Comparison of ENCODE assay signal across 20 cellular contexts in genomic region chr6:43078651-43079050, GRCh38. TPM values are rescaled to one million over a fixed set of nuclear protein-coding genes. Genes with fewer than 3 reads are reported as not detected.
A peak's percentile ranks its signal among the peaks of the same experiment; 100 is the strongest.
DNase-seq lines count a peak whose midpoint lies in the region; ATAC-seq and TF ChIP-seq lines count a peak whose summit lies in the region.
"Had no signal": no experiment of that assay in that cellular context is flagged by ENCODE, and none has a peak within 500 bp of the region (broad histone marks: within the 10 kb centered on the region; RNA-seq: fewer than 3 reads in every experiment).

No MANE protein-coding gene starts in this region.

- no peak for ATAC-seq in Panc1
- ATAC-seq: activated T-cell treated with anti-CD3 and anti-CD28 coated beads, Interleukin-2, amount 50 U/mL, for 72 hours; GM12878; heart right ventricle had no signal

- no peak overlapping the region for H2BK5ac ChIP-seq in trophoblast cell (ENCODE audit: low read depth, low read length, poor library complexity)

- H3K4ac ChIP-seq in trophoblast cell (ENCODE audit: low read depth, low read length) = peak overlapping the region; percentile 99

- DNase-seq in EH (ENCODE audit: low read depth) (peak; percentile 97), Panc1 (ENCODE audit: low read depth, low spot score) (no peak), fibroblast of villous mesenchyme (ENCODE audit: low read depth) (peak; percentile 87), trophoblast cell (no peak), ureter (ENCODE audit: low spot score) (no peak), NCI-H2227 treated with DMSO at 0.1 percent for 48 hours (lab: John Stamatoyannopoulos, UW) (no peak), NK-92 (lab: John Stamatoyannopoulos, UW; ENCODE audit: unreplicated experiment) (no peak), thyroid gland (no peak)
- DNase-seq: activated CD4-positive, alpha-beta T cell treated with anti-CD3 and anti-CD28 coated beads, Interleukin-2, amount 10 ng/mL, durations not matched to agents 7 days and 5 days; activated naive CD8-positive, alpha-beta T cell treated with anti-CD3 and anti-CD28 coated beads, Interleukin-2, amount 10 ng/mL, durations not matched to agents 7 days and 5 days; activated T-cell treated with anti-CD3 and anti-CD28 coated beads, Interleukin-2, amount 50 U/mL, for 72 hours; heart right ventricle; NCI-H1417; stimulated activated CD4-positive, alpha-beta T cell treated with anti-CD3 and anti-CD28 coated beads, Interleukin-4, amount 100 ng/mL, for 24 hours; T1000 had no signal

- TF ChIP-seq POLR2A in thyroid gland (IDR thresholded peaks at IDR 0.05) = no peak

- CTCF ChIA-PET in Panc1 (lab: Charles Lee) = no interaction called here

- H3K23ac ChIP-seq in trophoblast cell (ENCODE audit: low read length) = no peak overlapping the region

- H3K27me3 ChIP-seq in Panc1 (ENCODE audit: control insufficient read depth, insufficient read depth, low read length) = no peaks in the 10 kb centered on the region
- no peaks in the 10 kb centered on the region for H3K27me3 ChIP-seq in trophoblast cell (ENCODE audit: insufficient read depth, low read length)
- H3K27me3 ChIP-seq in thyroid gland = no peaks in the 10 kb centered on the region
- H3K27me3 ChIP-seq: BLaER1, right atrium auricular region had no signal

- H3K36me3 ChIP-seq in Panc1 (ENCODE audit: control insufficient read depth, insufficient read depth, low read length) = peaks cover 3% of the 10 kb centered on the region; the same call in 1 of the 2 replicates
- peaks cover 14 to 23% of the 10 kb centered on the region in 2 experiments for H3K36me3 ChIP-seq in trophoblast cell (ENCODE audit: control insufficient read depth in 1 of 2, insufficient read depth in 2 of 2, low read length in 2 of 2)
- H3K36me3 ChIP-seq in thyroid gland = peaks cover 0 to 1% of the 10 kb centered on the region in 2 donors
- H3K36me3 ChIP-seq: HAP-1 had no signal

- TF ChIP-seq CTCF in Panc1 (IDR thresholded peaks at IDR 0.05) (no peak), fibroblast of villous mesenchyme (IDR thresholded peaks at IDR 0.05; ENCODE audit: insufficient read depth, low read depth, low read length) (no peak), thyroid gland (IDR thresholded peaks at IDR 0.05) (no peak)

- H3K79me1 ChIP-seq in trophoblast cell (ENCODE audit: low read length) = peaks cover 19% of the 10 kb centered on the region

- no peak overlapping the region for H2AFZ ChIP-seq in trophoblast cell (ENCODE audit: insufficient read depth, low read length, poor library complexity)

- no peak overlapping the region for H4K12ac ChIP-seq in trophoblast cell (ENCODE audit: low read depth, low read length)

- intact Hi-C loops in Panc1 (cut with micrococcal nuclease; ENCODE audit: unreplicated experiment) (loop anchor here (5.0 kb wide), 1 partner anchor 64 kb away; no protein-coding TSS in a partner anchor), thyroid gland (cut with DNase I) (no loop called here)

- H3K14ac ChIP-seq in trophoblast cell (ENCODE audit: low read length) = no peak overlapping the region

- in situ Hi-C loops in Panc1 (cut with HindIII; ENCODE audit: low pct_unique_long_range_greater_than_20kb, low sequenced_read_pairs) = no loop called here

- H4K8ac ChIP-seq in trophoblast cell (ENCODE audit: low read depth, low read length) = no peak overlapping the region

- peak overlapping the region; percentile 90 to 91; a peak in 3 of 4 replicates for H3K4me3 ChIP-seq in Panc1 (ENCODE audit: low read depth in 2 of 2, low read length in 2 of 2)
- H3K4me3 ChIP-seq in fibroblast of villous mesenchyme (ENCODE audit: low read depth, low read length) = peak overlapping the region; percentile 93
- H3K4me3 ChIP-seq in trophoblast cell (ENCODE audit: low read depth, low read length) = no peak overlapping the region
- H3K4me3 ChIP-seq in thyroid gland (replicated peaks in 1 of 3) = no peak overlapping the region
- H3K4me3 ChIP-seq: GM12878, HAP-1, heart right ventricle, right atrium auricular region had no signal

- no peak overlapping the region for H2BK120ac ChIP-seq in trophoblast cell (ENCODE audit: insufficient read depth, low read length, poor library complexity)

- H3K9me3 ChIP-seq in Panc1 (ENCODE audit: control insufficient read depth, insufficient read depth, low read depth, low read length) (no peaks in the 10 kb centered on the region), trophoblast cell (ENCODE audit: insufficient read depth, low read depth, low read length) (peaks cover 2% of the 10 kb centered on the region), thyroid gland (no peaks in the 10 kb centered on the region)
- H3K9me3 ChIP-seq: BLaER1, HAP-1, heart right ventricle, right atrium auricular region had no signal

- no peak overlapping the region for H2AK5ac ChIP-seq in trophoblast cell (ENCODE audit: low read length)

- WGBS in trophoblast cell (ENCODE audit: extremely low coverage, insufficient coverage, insufficient read length) = no CpG with 5 or more reads among the region's 2 CpGs
- 81 to 92% methylated on average over 2 of the region's 2 CpGs for WGBS in thyroid gland, 2 donors

- H3K27ac ChIP-seq in Panc1 (ENCODE audit: low read length) (peak overlapping the region; percentile 91), trophoblast cell (ENCODE audit: low read depth, low read length) (peak overlapping the region; percentile 12), thyroid gland (no peak overlapping the region)
- H3K27ac ChIP-seq: BLaER1, epithelial cell of prostate, heart right ventricle, right atrium auricular region had no signal

- peak overlapping the region; percentile 91 for H3K4me2 ChIP-seq in trophoblast cell (ENCODE audit: low read length)

- TSS peak; percentile 79 for BruUV-seq in Panc1 (replicated peaks; lab: Mats Ljungman, UMichigan)

- no peak overlapping the region for H3K18ac ChIP-seq in trophoblast cell (ENCODE audit: low read length)

- H2BK12ac ChIP-seq in trophoblast cell (ENCODE audit: low read length) = no peak overlapping the region

- H3K4me1 ChIP-seq in Panc1 (ENCODE audit: control insufficient read depth, insufficient read depth, low read length) = peaks cover 50% of the 10 kb centered on the region
- peaks cover 22 to 38% of the 10 kb centered on the region in 2 experiments for H3K4me1 ChIP-seq in trophoblast cell (ENCODE audit: control insufficient read depth in 1 of 2, insufficient read depth in 2 of 2, low read length in 2 of 2)
- H3K4me1 ChIP-seq in thyroid gland = peaks cover 11 to 13% of the 10 kb centered on the region in 2 donors

- H3K9ac ChIP-seq in trophoblast cell (ENCODE audit: low read length) = peak overlapping the region; percentile 50

- H4K91ac ChIP-seq in trophoblast cell (ENCODE audit: low read depth, low read length) = no peak overlapping the region

- POLR2A ChIA-PET in Panc1 (lab: Charles Lee) = no interaction called here

- H3K79me2 ChIP-seq in trophoblast cell (ENCODE audit: control insufficient read depth, insufficient read depth, low read length, poor library complexity) = peaks cover 57% of the 10 kb centered on the region

RNA-seq across cellular contexts. Expression of gene PTK7, which starts 2.5 kb away (rescaled TPM):
- 240 TPM for total RNA-seq in Panc1 (2021; ENCODE audit: unreplicated experiment)
- polyA plus RNA-seq in Panc1 (2012; ENCODE audit: insufficient read length) = 281 TPM
- 191 and 199 TPM in 2 replicates for total RNA-seq in fibroblast of villous mesenchyme
- 188 and 193 TPM in 2 replicates for polyA plus RNA-seq in trophoblast cell (2013)
- total RNA-seq in ureter = 52.0 TPM
- total RNA-seq in thyroid gland = 10 to 100 TPM; 43.8 to 58.9 (median 55.0) TPM

RNA-seq across cellular contexts. Expression of gene KLC4, which starts 19.2 kb away (rescaled TPM):
- total RNA-seq in Panc1 (2021; ENCODE audit: unreplicated experiment) (22.6 TPM), fibroblast of villous mesenchyme (16.0 and 16.1 TPM in 2 replicates), ureter (23.8 TPM), thyroid gland (10 to 100 TPM; 23.4 to 41.0 (median 30.4) TPM)
- polyA plus RNA-seq in Panc1 (2012; ENCODE audit: insufficient read length) = 21.8 TPM
- polyA plus RNA-seq in trophoblast cell (2013) = 22.8 and 23.4 TPM in 2 replicates

RNA-seq across cellular contexts. Expression of gene MRPL2, which starts 19.4 kb away (rescaled TPM):
- total RNA-seq in Panc1 (2021; ENCODE audit: unreplicated experiment) (65.6 TPM), fibroblast of villous mesenchyme (20.7 and 23.8 TPM in 2 replicates), ureter (33.0 TPM), thyroid gland (10 to 100 TPM; 12.9 to 31.9 (median 17.7) TPM)
- polyA plus RNA-seq in Panc1 (2012; ENCODE audit: insufficient read length) = 99.3 TPM
- polyA plus RNA-seq in trophoblast cell (2013) = 47.4 and 49.7 TPM in 2 replicates

RNA-seq across cellular contexts. Expression of gene CUL7, which starts 25.0 kb away (rescaled TPM):
- 32.1 TPM for total RNA-seq in Panc1 (2021; ENCODE audit: unreplicated experiment)
- 30.5 TPM for polyA plus RNA-seq in Panc1 (2012; ENCODE audit: insufficient read length)
- total RNA-seq in fibroblast of villous mesenchyme = 46.1 and 54.8 TPM in 2 replicates
- polyA plus RNA-seq in trophoblast cell (2013) = 22.6 and 22.9 TPM in 2 replicates
- 28.8 TPM for total RNA-seq in ureter
- 10 to 100 TPM; 20.7 to 39.6 (median 28.6) TPM for total RNA-seq in thyroid gland

RNA-seq across cellular contexts. Expression of gene RRP36, which starts 57.2 kb away (rescaled TPM):
- 106 TPM for total RNA-seq in Panc1 (2021; ENCODE audit: unreplicated experiment)
- polyA plus RNA-seq in Panc1 (2012; ENCODE audit: insufficient read length) = 80.3 TPM
- total RNA-seq in fibroblast of villous mesenchyme = 114 and 125 TPM in 2 replicates
- polyA plus RNA-seq in trophoblast cell (2013) = 81.7 and 88.1 TPM in 2 replicates
- total RNA-seq in ureter = 58.9 TPM
- total RNA-seq in thyroid gland = 10 to 100 TPM; 41.5 to 68.5 (median 56.7) TPM

Comparison
In these comparisons a context has a peak if more than half of its experiments do, and no peak if none do; other contexts are left out.
1. DNase-seq: peak in EH (single experiment) and fibroblast of villous mesenchyme (single experiment); none in Panc1 (single experiment), trophoblast cell (0 of 2), ureter (single experiment), NCI-H2227 treated with DMSO at 0.1 percent for 48 hours (single experiment), NK-92 (single experiment) and thyroid gland (0 of 2).
2. H3K27ac ChIP-seq: peak in Panc1 (single experiment) and trophoblast cell (single experiment); none in thyroid gland (0 of 3).
3. H3K4me3 ChIP-seq: peak in Panc1 (2 of 2) and fibroblast of villous mesenchyme (single experiment); none in trophoblast cell (single experiment) and thyroid gland (0 of 3).